In genomic region chr4:102612824-102613366, GRCh38 we compare ENCODE assay signal across 10 cellular contexts.
DNase-seq lines count a peak whose midpoint lies in the region; ATAC-seq, FAIRE-seq and TF ChIP-seq lines count a peak whose summit lies in the region.
"Had no signal": no experiment of that assay in that cellular context is flagged by ENCODE, and none has a peak within 500 bp of the region (broad histone marks: within the 10 kb centered on the region; RNA-seq: fewer than 3 reads in every experiment).

No MANE protein-coding gene starts in this region.

- H3K9ac ChIP-seq in H9 (ENCODE audit: extremely low read depth, insufficient read length, low read length) (no peak overlapping the region), H1 (replicated peaks in 1 of 4; ENCODE audit: extremely low read depth in 1 of 4, low read depth in 3 of 4, low read length in 3 of 4) (no peak overlapping the region)

- TF ChIP-seq EP300 in H1 (IDR thresholded peaks at IDR 0.05; ENCODE audit: borderline replicate concordance in 1 of 2, low read depth in 2 of 2, low read length in 2 of 2): no peak

- H4K91ac ChIP-seq in H9 (ENCODE audit: insufficient read length, low read depth, low read length): peak overlapping the region; percentile 73
- H4K91ac ChIP-seq in H1 (replicated peaks; ENCODE audit: insufficient read length, low read length): no peak overlapping the region

- H3K4ac ChIP-seq in H9 (ENCODE audit: low read depth, low read length) (no peak overlapping the region), H1 (replicated peaks; ENCODE audit: insufficient read length, low read depth, low read length) (no peak overlapping the region)

- no peak overlapping the region for H3K4me2 ChIP-seq in H9 (ENCODE audit: insufficient read depth, insufficient read length, low read length)
- no peak overlapping the region for H3K4me2 ChIP-seq in H1 (ENCODE audit: insufficient read depth in 1 of 2, low read depth in 2 of 2, low read length in 2 of 2)

- H3K14ac ChIP-seq in H9 (ENCODE audit: insufficient read depth, low read length): no peak overlapping the region
- no peak overlapping the region for H3K14ac ChIP-seq in H1 (ENCODE audit: insufficient read length)

- no peaks in the 10 kb centered on the region for H3K27me3 ChIP-seq in H9 (ENCODE audit: insufficient read depth, low read length)
- H3K27me3 ChIP-seq in H1 (replicated peaks in 1 of 4; ENCODE audit: control insufficient read depth in 3 of 4, extremely low read depth in 1 of 4, insufficient read depth in 3 of 4, low read length in 3 of 4): no peaks in the 10 kb centered on the region
- H3K27me3 ChIP-seq: ascending aorta, heart left ventricle had no signal

- no peak overlapping the region for H3T11ph ChIP-seq in H9 (ENCODE audit: low read length)

- H2BK5ac ChIP-seq in H9 (ENCODE audit: insufficient read length, low read length) (no peak overlapping the region), H1 (ENCODE audit: low read depth, low read length) (peak overlapping the region; percentile 40; the same call in 1 of the 2 replicates)

- H4K5ac ChIP-seq in H9 (ENCODE audit: insufficient read length, low read depth, low read length) (no peak overlapping the region), H1 (ENCODE audit: insufficient read length, low read depth, low read length) (no peak overlapping the region)

- H3K27ac ChIP-seq in H9 (ENCODE audit: insufficient read length, low read depth, low read length): no peak overlapping the region
- H3K27ac ChIP-seq in H1 (ENCODE audit: low read depth, low read length): no peak overlapping the region
- H3K27ac ChIP-seq: SK-N-MC had no signal

- no peak for DNase-seq in H9
- DNase-seq in WTC11 (ENCODE audit: low spot score): no peak
- DNase-seq in H1 (ENCODE audit: low read depth in 1 of 2, low spot score in 2 of 2): no peak
- DNase-seq in stimulated activated naive B cell treated with anti-CD40 and anti-IgM and Interleukin-4, amounts not matched to agents 10 μg/mL and 1 μg/mL and 100 μg/mL, for 72 hours: no peak
- no peak for DNase-seq in DMS 273 (lab: John Stamatoyannopoulos, UW; ENCODE audit: unreplicated experiment)
- DNase-seq in mesenteric fat pad (ENCODE audit: low spot score): no peak
- no peak for DNase-seq in NCI-H187 (lab: John Stamatoyannopoulos, UW)
- DNase-seq: heart left ventricle had no signal

- no peaks in the 10 kb centered on the region for H3K9me3 Mint-ChIP-seq in H9
- H3K9me3 Mint-ChIP-seq in WTC11: peaks cover 4% of the 10 kb centered on the region; the same call in 1 of the 2 replicates
- H3K9me3 Mint-ChIP-seq in stimulated activated naive B cell treated with anti-CD40 and anti-IgM and Interleukin-4, amounts not matched to agents 10 μg/mL and 1 μg/mL and 100 μg/mL, for 72 hours: peaks cover 3 to 4% of the 10 kb centered on the region in 2 donors

- H3K79me2 ChIP-seq in H9 (ENCODE audit: insufficient read depth, low read length) (no peaks in the 10 kb centered on the region), H1 (ENCODE audit: control insufficient read depth in 1 of 2, insufficient read depth in 2 of 2, low read length in 2 of 2) (no peaks in the 10 kb centered on the region)

- H2BK20ac ChIP-seq in H9 (ENCODE audit: low read depth, low read length, poor library complexity, severe bottlenecking): no peak overlapping the region
- no peak overlapping the region for H2BK20ac ChIP-seq in H1 (ENCODE audit: low read length)

- peaks cover 0 to 19% (median 5%) of the 10 kb centered on the region in 3 experiments; a peak in 3 of 7 replicates for H3K36me3 Mint-ChIP-seq in H9 (ENCODE audit: insufficient read depth in 1 of 3, low read depth in 3 of 3)
- H3K36me3 Mint-ChIP-seq in WTC11: peaks cover 3% of the 10 kb centered on the region; the same call in 1 of the 2 replicates
- peaks cover 78 to 84% of the 10 kb centered on the region in 2 donors for H3K36me3 Mint-ChIP-seq in stimulated activated naive B cell treated with anti-CD40 and anti-IgM and Interleukin-4, amounts not matched to agents 10 μg/mL and 1 μg/mL and 100 μg/mL, for 72 hours

- H2BK15ac ChIP-seq in H9 (ENCODE audit: low read depth, low read length) (no peak overlapping the region), H1 (ENCODE audit: low read length) (no peak overlapping the region)

- H3K56ac ChIP-seq in H9 (ENCODE audit: insufficient read length, low read depth, low read length) (no peak overlapping the region), H1 (replicated peaks; ENCODE audit: insufficient read length, low read depth, low read length) (no peak overlapping the region)

- H3K4me3 Mint-ChIP-seq in H9 (no peak overlapping the region), WTC11 (no peak overlapping the region)
- H3K4me3 Mint-ChIP-seq in stimulated activated naive B cell treated with anti-CD40 and anti-IgM and Interleukin-4, amounts not matched to agents 10 μg/mL and 1 μg/mL and 100 μg/mL, for 72 hours: peak overlapping the region; percentile 25 to 50

- CTCF ChIA-PET in WTC11 (lab: Charles Lee) (interaction anchor here (0.5 to 2.6 kb wide), 2 partner anchors 34 to 182 kb away, joined by 4 to 8 read pairs; no protein-coding TSS in a partner anchor), H1 (lab: Charles Lee; ENCODE audit: partially characterized antibody) (interaction anchor here (1.6 to 2.8 kb wide), 2 partner anchors 13 to 20 kb away, joined by 4 to 8 read pairs; no protein-coding TSS in a partner anchor)

- H2AK5ac ChIP-seq in H9 (ENCODE audit: insufficient read length, low read length): no peak overlapping the region
- H2AK5ac ChIP-seq in H1 (ENCODE audit: low read depth, low read length): no peak overlapping the region

- TF ChIP-seq CTCF in H9 (conservative IDR thresholded peaks at IDR 0.05) (no peak), WTC11 (IDR thresholded peaks at IDR 0.05) (no peak), H1 (IDR thresholded peaks at IDR 0.05; ENCODE audit: control extremely low read depth in 1 of 3, insufficient read depth in 1 of 3, low read depth in 1 of 3, low read length in 3 of 3) (no peak)

- H3K4me1 Mint-ChIP-seq in H9 (peaks cover 27 to 29% of the 10 kb centered on the region in 2 experiments), WTC11 (peaks cover 41% of the 10 kb centered on the region)
- H3K4me1 Mint-ChIP-seq in stimulated activated naive B cell treated with anti-CD40 and anti-IgM and Interleukin-4, amounts not matched to agents 10 μg/mL and 1 μg/mL and 100 μg/mL, for 72 hours: peaks cover 36 to 59% of the 10 kb centered on the region in 2 donors

- TF ChIP-seq RAD21 in H1 (IDR thresholded peaks at IDR 0.05 in 1 of 2, conservative IDR thresholded peaks at IDR 0.05 in 1 of 2; ENCODE audit: low read depth in 2 of 2, low read length in 2 of 2): no peak

- ATAC-seq in WTC11: no peak; the same call in 1 of the 2 replicates
- peak; percentile 78 to 83 for ATAC-seq in stimulated activated naive B cell treated with anti-CD40 and anti-IgM and Interleukin-4, amounts not matched to agents 10 μg/mL and 1 μg/mL and 100 μg/mL, for 72 hours (replicated peaks)

- no peaks in the 10 kb centered on the region for H4K20me1 ChIP-seq in H9 (ENCODE audit: control insufficient read depth, insufficient read depth, insufficient read length)
- no peaks in the 10 kb centered on the region for H4K20me1 ChIP-seq in H1 (replicated peaks in 1 of 2; ENCODE audit: control insufficient read depth in 1 of 2, insufficient read depth in 2 of 2, low read length in 2 of 2)

- no peak for FAIRE-seq in H1 (lab: Jason Lieb, UNC)

- H3K23ac ChIP-seq in H9 (ENCODE audit: insufficient read length, low read depth, low read length): no peak overlapping the region
- H3K23ac ChIP-seq in H1 (ENCODE audit: insufficient read length): no peak overlapping the region

- POLR2A ChIA-PET in WTC11 (lab: Charles Lee) (no interaction called here), H1 (lab: Charles Lee; ENCODE audit: partially characterized antibody) (no interaction called here)

- peaks cover 3% of the 10 kb centered on the region; the same call in 1 of the 2 replicates for H3K4me1 ChIP-seq in H9 (ENCODE audit: insufficient read depth, low read length)
- H3K4me1 ChIP-seq in H1 (replicated peaks in 1 of 4; ENCODE audit: control insufficient read depth in 3 of 4, insufficient read depth in 4 of 4, low read length in 3 of 4): peaks cover 5 to 9% (median 6%) of the 10 kb centered on the region in 4 experiments
- H3K4me1 ChIP-seq: ascending aorta had no signal

- peak overlapping the region in 2 of 3 experiments; percentile 53 to 69; a peak in 4 of 7 replicates for H3K27ac Mint-ChIP-seq in H9
- peak overlapping the region; percentile 77 for H3K27ac Mint-ChIP-seq in WTC11
- H3K27ac Mint-ChIP-seq in stimulated activated naive B cell treated with anti-CD40 and anti-IgM and Interleukin-4, amounts not matched to agents 10 μg/mL and 1 μg/mL and 100 μg/mL, for 72 hours: peak overlapping the region; percentile 96

- H3K79me1 ChIP-seq in H9 (ENCODE audit: insufficient read depth, low read depth, low read length, poor library complexity, severe bottlenecking) (no peaks in the 10 kb centered on the region), H1 (ENCODE audit: low read depth, low read length) (no peaks in the 10 kb centered on the region)

- no peak for TF ChIP-seq POLR2A in H1 (IDR thresholded peaks at IDR 0.05; ENCODE audit: control extremely low read depth in 1 of 2, low read depth in 2 of 2, low read length in 2 of 2)

- no peak overlapping the region for H2BK12ac ChIP-seq in H9 (ENCODE audit: insufficient read length, low read depth, low read length)
- no peak overlapping the region for H2BK12ac ChIP-seq in H1 (ENCODE audit: low read depth, low read length)

- H3K9me3 ChIP-seq in H9 (ENCODE audit: control insufficient read depth, low read depth, low read length): no peaks in the 10 kb centered on the region
- H3K9me3 ChIP-seq in H1 (ENCODE audit: insufficient read depth in 2 of 2, low read depth in 1 of 2, low read length in 1 of 2): no peaks in the 10 kb centered on the region
- H3K9me3 ChIP-seq: ascending aorta, heart left ventricle had no signal

- H3K23me2 ChIP-seq in H9 (ENCODE audit: insufficient read length, low read depth, low read length, poor library complexity, severe bottlenecking) (no peaks in the 10 kb centered on the region), H1 (ENCODE audit: low read depth, low read length) (no peaks in the 10 kb centered on the region)

- H3K27me3 Mint-ChIP-seq in H9 (ENCODE audit: low read depth): no peaks in the 10 kb centered on the region
- H3K27me3 Mint-ChIP-seq in WTC11 (ENCODE audit: low read depth): no peaks in the 10 kb centered on the region
- H3K27me3 Mint-ChIP-seq in stimulated activated naive B cell treated with anti-CD40 and anti-IgM and Interleukin-4, amounts not matched to agents 10 μg/mL and 1 μg/mL and 100 μg/mL, for 72 hours: no peaks in the 10 kb centered on the region

- no peak overlapping the region for H2BK120ac ChIP-seq in H9 (ENCODE audit: low read depth, low read length, poor library complexity, severe bottlenecking)
- H2BK120ac ChIP-seq in H1 (replicated peaks; ENCODE audit: low read depth, low read length): no peak overlapping the region

- peak overlapping the region; percentile 12 for H3K18ac ChIP-seq in H9 (ENCODE audit: insufficient read length, low read depth, low read length)
- H3K18ac ChIP-seq in H1 (ENCODE audit: extremely low read depth, low read length): no peak overlapping the region

- H2AFZ ChIP-seq in H9 (ENCODE audit: low read length): no peak overlapping the region
- H2AFZ ChIP-seq in H1 (ENCODE audit: low read length): no peak overlapping the region

- no peak overlapping the region for H3K4me3 ChIP-seq in H1 (ENCODE audit: extremely low read depth in 1 of 4, insufficient read depth in 2 of 4, low read depth in 3 of 4, low read length in 4 of 4)
- H3K4me3 ChIP-seq: ascending aorta, SK-N-MC had no signal

- WGBS in H9 (ENCODE audit: extremely low coverage, insufficient read length, low lambda C conversion rate): no CpG with 5 or more reads among the region's 11 CpGs
- WGBS in H1 (ENCODE audit: extremely low coverage in 1 of 2, insufficient coverage in 1 of 2, insufficient read length in 1 of 2, insufficient replicate concordance in 2 of 2, low coverage in 1 of 2, low lambda C conversion rate in 2 of 2, missing lambda C conversion rate in 1 of 2), 2 experiments: 90% methylated on average over 11 of the region's 11 CpGs; no CpG with 5 or more reads in 1 of the 2 experiments

- H4K8ac ChIP-seq in H9 (replicated peaks; ENCODE audit: insufficient read length, low read depth, low read length) (no peak overlapping the region), H1 (ENCODE audit: extremely low read depth, insufficient read depth, low read length) (no peak overlapping the region)

- no peaks in the 10 kb centered on the region for H3K36me3 ChIP-seq in H1 (ENCODE audit: control insufficient read depth in 2 of 4, insufficient read depth in 4 of 4, low read length in 3 of 4)

Comparison
In these comparisons a context has a peak if more than half of its experiments do, and no peak if none do; other contexts are left out.
1. H3K4me3 Mint-ChIP-seq: peak in stimulated activated naive B cell treated with anti-CD40 and anti-IgM and Interleukin-4, amounts not matched to agents 10 μg/mL and 1 μg/mL and 100 μg/mL, for 72 hours (2 of 2); none in H9 (0 of 2) and WTC11 (single experiment).
2. Peak in every context shown above with its lines, with median percentiles within 50 percentile points of each other: H3K27ac Mint-ChIP-seq.